26 cellular contexts compared by ENCODE assay signal in genomic region chr1:4932666-4933065, GRCh38.
"Had no signal": no experiment of that assay in that cellular context is flagged by ENCODE, and none has a peak within 500 bp of the region (broad histone marks: within the 10 kb centered on the region; RNA-seq: fewer than 3 reads in every experiment).

No MANE protein-coding gene starts in this region.

- H3K9me3 Mint-ChIP-seq: naive thymus-derived CD4-positive, alpha-beta T cell; natural killer cell; nephron; stimulated activated effector memory CD8-positive, alpha-beta T cell treated with anti-CD3 and anti-CD28 coated beads, Interleukin-12 subunit alpha, Interleukin-12 subunit beta, amount 100 ng/mL, for 72 hours; stimulated activated naive B cell treated with anti-CD40 and anti-IgM and Interleukin-4, amounts not matched to agents 10 μg/mL and 1 μg/mL and 100 μg/mL, for 72 hours; stimulated activated naive CD8-positive, alpha-beta T cell treated with anti-CD3 and anti-CD28 coated beads, Interleukin-15, Interleukin-2, amounts not matched to agents 100 ng/mL and 50 ng/mL, for 24 hours had no signal

- H3K27ac Mint-ChIP-seq: naive thymus-derived CD4-positive, alpha-beta T cell; natural killer cell; nephron; stimulated activated effector memory CD8-positive, alpha-beta T cell treated with anti-CD3 and anti-CD28 coated beads, Interleukin-12 subunit alpha, Interleukin-12 subunit beta, amount 100 ng/mL, for 72 hours; stimulated activated naive B cell treated with anti-CD40 and anti-IgM and Interleukin-4, amounts not matched to agents 10 μg/mL and 1 μg/mL and 100 μg/mL, for 72 hours; stimulated activated naive CD8-positive, alpha-beta T cell treated with anti-CD3 and anti-CD28 coated beads, Interleukin-15, Interleukin-2, amounts not matched to agents 100 ng/mL and 50 ng/mL, for 24 hours had no signal

- H3K4me3 Mint-ChIP-seq: naive thymus-derived CD4-positive, alpha-beta T cell; natural killer cell; nephron; stimulated activated effector memory CD8-positive, alpha-beta T cell treated with anti-CD3 and anti-CD28 coated beads, Interleukin-12 subunit alpha, Interleukin-12 subunit beta, amount 100 ng/mL, for 72 hours; stimulated activated naive B cell treated with anti-CD40 and anti-IgM and Interleukin-4, amounts not matched to agents 10 μg/mL and 1 μg/mL and 100 μg/mL, for 72 hours; stimulated activated naive CD8-positive, alpha-beta T cell treated with anti-CD3 and anti-CD28 coated beads, Interleukin-15, Interleukin-2, amounts not matched to agents 100 ng/mL and 50 ng/mL, for 24 hours had no signal

- DNase-seq: naive thymus-derived CD4-positive, alpha-beta T cell; natural killer cell; nucleus accumbens; pancreas; right cardiac atrium; right lobe of liver; sigmoid colon; small intestine; stimulated activated CD4-positive, alpha-beta T cell treated with anti-CD3 and anti-CD28 coated beads, Interleukin-15, amount 100 ng/mL, for 24 hours; stimulated activated CD4-positive, alpha-beta T cell treated with anti-CD3 and anti-CD28 coated beads, Interleukin-2, amount 100 ng/mL, for 24 hours; stimulated activated CD4-positive, alpha-beta T cell treated with anti-CD3 and anti-CD28 coated beads, Interleukin-2, amount 100 ng/mL, for 48 hours; stimulated activated CD4-positive, alpha-beta T cell treated with anti-CD3 and anti-CD28 coated beads, Interleukin-4, amount 100 ng/mL, for 24 hours; stimulated activated naive B cell treated with anti-CD40 and anti-IgM and Interleukin-4, amounts not matched to agents 10 μg/mL and 1 μg/mL and 100 μg/mL, for 72 hours; stimulated activated naive CD4-positive, alpha-beta T cell treated with Interleukin-2 at 50 U/mL for 16 hours; stomach; thyroid gland; trophoblast cell; upper lobe of left lung had no signal

- H3K27ac ChIP-seq: neutrophil, pancreas, prostate gland, right lobe of liver, sigmoid colon, stomach, thoracic aorta, thyroid gland, tibial nerve, upper lobe of left lung, vagina had no signal

- ATAC-seq: naive thymus-derived CD4-positive, alpha-beta T cell; natural killer cell; pancreas; right cardiac atrium; right lobe of liver; stimulated activated effector memory CD8-positive, alpha-beta T cell treated with anti-CD3 and anti-CD28 coated beads, Interleukin-12 subunit alpha, Interleukin-12 subunit beta, amount 100 ng/mL, for 72 hours; stimulated activated naive B cell treated with anti-CD40 and anti-IgM and Interleukin-4, amounts not matched to agents 10 μg/mL and 1 μg/mL and 100 μg/mL, for 72 hours had no signal

- H3K27me3 Mint-ChIP-seq: naive thymus-derived CD4-positive, alpha-beta T cell; stimulated activated naive CD8-positive, alpha-beta T cell treated with anti-CD3 and anti-CD28 coated beads, Interleukin-15, Interleukin-2, amounts not matched to agents 100 ng/mL and 50 ng/mL, for 24 hours had no signal

- H3K4me1 Mint-ChIP-seq: naive thymus-derived CD4-positive, alpha-beta T cell; natural killer cell; nephron; stimulated activated effector memory CD8-positive, alpha-beta T cell treated with anti-CD3 and anti-CD28 coated beads, Interleukin-12 subunit alpha, Interleukin-12 subunit beta, amount 100 ng/mL, for 72 hours; stimulated activated naive B cell treated with anti-CD40 and anti-IgM and Interleukin-4, amounts not matched to agents 10 μg/mL and 1 μg/mL and 100 μg/mL, for 72 hours had no signal

- H3K36me3 Mint-ChIP-seq: naive thymus-derived CD4-positive, alpha-beta T cell; natural killer cell; stimulated activated effector memory CD8-positive, alpha-beta T cell treated with anti-CD3 and anti-CD28 coated beads, Interleukin-12 subunit alpha, Interleukin-12 subunit beta, amount 100 ng/mL, for 72 hours; stimulated activated naive B cell treated with anti-CD40 and anti-IgM and Interleukin-4, amounts not matched to agents 10 μg/mL and 1 μg/mL and 100 μg/mL, for 72 hours had no signal

- H3K27me3 ChIP-seq: neutrophil, pancreas, right lobe of liver, thyroid gland, tibial nerve, upper lobe of left lung, vagina had no signal

- H3K36me3 ChIP-seq: neutrophil, pancreas, prostate gland, right lobe of liver, sigmoid colon, stomach, thoracic aorta, thyroid gland, tibial nerve, upper lobe of left lung, vagina had no signal

- H3K4me3 ChIP-seq: pancreas, prostate gland, right lobe of liver, sigmoid colon, stomach, thoracic aorta, thyroid gland, tibial nerve, upper lobe of left lung, vagina had no signal

- H3K4me1 ChIP-seq: pancreas, prostate gland, right lobe of liver, thyroid gland, tibial nerve, upper lobe of left lung, vagina had no signal

- H3K9me3 ChIP-seq: neutrophil, pancreas, prostate gland, right lobe of liver, sigmoid colon, stomach, thoracic aorta, thyroid gland, tibial nerve, upper lobe of left lung, vagina had no signal
